7 cellular contexts compared by ENCODE assay signal in the genomic region with DNA sequence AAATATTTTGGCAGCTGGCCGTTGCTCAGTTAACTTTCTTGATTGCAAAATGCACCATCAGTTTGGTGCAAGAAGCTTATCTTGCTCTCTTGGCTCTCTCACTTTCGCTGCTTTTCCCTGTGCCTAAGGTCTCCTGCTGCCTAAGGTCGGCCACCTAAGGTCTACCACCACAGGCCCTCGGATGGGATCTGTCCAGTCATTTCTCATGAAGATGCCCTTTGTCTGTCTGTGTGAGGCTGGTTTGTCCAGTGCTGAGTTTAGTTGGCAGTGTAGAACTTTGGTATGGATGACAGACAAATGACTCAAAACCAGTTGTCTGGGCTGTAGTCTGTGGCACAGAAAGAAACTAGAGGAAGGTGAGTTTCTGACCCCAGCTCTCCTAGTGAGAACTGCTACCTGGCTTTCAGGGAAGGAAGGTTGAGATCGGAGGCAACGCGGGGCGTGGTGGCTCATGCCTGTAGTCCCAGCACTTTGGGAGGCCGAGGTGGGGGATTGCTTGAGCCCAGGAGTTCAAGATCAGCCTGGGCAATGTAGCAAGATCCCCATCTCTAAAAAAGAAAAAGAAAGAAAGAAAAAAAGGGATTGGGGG. TPM values are rescaled to one million over a fixed set of nuclear protein-coding genes. Genes with fewer than 3 reads are reported as not detected.
DNase-seq lines count a peak whose midpoint lies in the region; ATAC-seq, FAIRE-seq and TF ChIP-seq lines count a peak whose summit lies in the region.

No MANE protein-coding gene starts in this region.

- H3K9me3 ChIP-seq in HUES6 (ENCODE audit: control insufficient read depth, insufficient read depth, low read depth, low read length), result no peaks in the 10 kb centered on the region
- H3K9me3 ChIP-seq in skeletal muscle tissue (ENCODE audit: control insufficient read depth in 3 of 3, low read length in 3 of 3), result no peaks in the 10 kb centered on the region

- DNase-seq in activated CD8-positive, alpha-beta T cell treated with anti-CD3 and anti-CD28 coated beads for 36 hours, result no peak
- DNase-seq in glomerular visceral epithelial cell (ENCODE audit: extremely low spot score) (peak; percentile 49), urothelium cell line (ENCODE audit: low spot score) (no peak), NCI-H82 (lab: John Stamatoyannopoulos, UW) (no peak)

- peaks cover 31% of the 10 kb centered on the region for H3K36me3 Mint-ChIP-seq in activated CD8-positive, alpha-beta T cell treated with anti-CD3 and anti-CD28 coated beads for 36 hours (ENCODE audit: low read depth)

- peaks cover 16% of the 10 kb centered on the region for H3K36me3 ChIP-seq in HUES6 (ENCODE audit: control insufficient read depth, insufficient read depth, low read length)
- peaks cover 7 to 16% (median 9%) of the 10 kb centered on the region in 3 donors for H3K36me3 ChIP-seq in skeletal muscle tissue (ENCODE audit: control insufficient read depth in 3 of 3, insufficient read depth in 3 of 3, low read length in 3 of 3)

- H3K27me3 ChIP-seq in HUES6 (ENCODE audit: control insufficient read depth, insufficient read depth, low read length) (peaks cover 14% of the 10 kb centered on the region), skeletal muscle tissue (ENCODE audit: control insufficient read depth in 3 of 3, insufficient read depth in 3 of 3, low read length in 3 of 3) (no peaks in the 10 kb centered on the region)

- no peaks in the 10 kb centered on the region for H3K27me3 Mint-ChIP-seq in activated CD8-positive, alpha-beta T cell treated with anti-CD3 and anti-CD28 coated beads for 36 hours

- peak; percentile 12 for ATAC-seq in activated CD8-positive, alpha-beta T cell treated with anti-CD3 and anti-CD28 coated beads for 36 hours
- ATAC-seq in GM19324 (IDR thresholded peaks at IDR 0.05; ENCODE audit: low FRiP score, unreplicated experiment), result no peak

- FAIRE-seq in urothelium cell line (lab: Jason Lieb, UNC), result no peak

- peak overlapping the region; percentile 78 for H3K4me3 Mint-ChIP-seq in activated CD8-positive, alpha-beta T cell treated with anti-CD3 and anti-CD28 coated beads for 36 hours

- peak overlapping the region; percentile 63; the same call in 1 of the 2 replicates for H3K4me3 ChIP-seq in HUES6 (ENCODE audit: low read depth, low read length)
- peak overlapping the region; percentile 94 to 96 (median 95) for H3K4me3 ChIP-seq in skeletal muscle tissue (ENCODE audit: low read length in 3 of 3)

- TF ChIP-seq CTCF in activated CD8-positive, alpha-beta T cell treated with anti-CD3 and anti-CD28 coated beads for 36 hours (IDR thresholded peaks at IDR 0.05), result no peak

- intact Hi-C loops in activated CD8-positive, alpha-beta T cell treated with anti-CD3 and anti-CD28 coated beads for 36 hours (cut with micrococcal nuclease), result loop anchor here (2.0 to 5.0 kb wide), 2 partner anchors 28 to 41 kb away; no protein-coding TSS in a partner anchor

- H3K27ac ChIP-seq in HUES6 (ENCODE audit: low read depth, low read length), result no peak overlapping the region
- peak overlapping the region; percentile 93 for H3K27ac ChIP-seq in skeletal muscle tissue (ENCODE audit: low read depth, low read length)

- peaks cover 32% of the 10 kb centered on the region for H3K4me1 ChIP-seq in HUES6 (ENCODE audit: control insufficient read depth, insufficient read depth, low read length)
- H3K4me1 ChIP-seq in skeletal muscle tissue (ENCODE audit: control insufficient read depth in 3 of 3, insufficient read depth in 3 of 3, low read length in 3 of 3), result peaks cover 55 to 72% (median 59%) of the 10 kb centered on the region in 3 donors

- CTCF ChIA-PET in activated CD8-positive, alpha-beta T cell treated with anti-CD3 and anti-CD28 coated beads for 36 hours (lab: Charles Lee), result interaction anchor here (0.7 to 3.9 kb wide), 8 partner anchors 8 to 288 kb away, joined by 3 to 42 read pairs (median 4); no protein-coding TSS in a partner anchor

- H3K9ac ChIP-seq in HUES6 (ENCODE audit: low read length) (no peak overlapping the region), skeletal muscle tissue (ENCODE audit: low read depth in 1 of 3, low read length in 3 of 3) (peak overlapping the region; percentile 93 to 97 (median 94))

- H3K27ac Mint-ChIP-seq in activated CD8-positive, alpha-beta T cell treated with anti-CD3 and anti-CD28 coated beads for 36 hours, result peak overlapping the region; percentile 79

- no peaks in the 10 kb centered on the region for H3K9me3 Mint-ChIP-seq in activated CD8-positive, alpha-beta T cell treated with anti-CD3 and anti-CD28 coated beads for 36 hours

- POLR2A ChIA-PET in activated CD8-positive, alpha-beta T cell treated with anti-CD3 and anti-CD28 coated beads for 36 hours (lab: Charles Lee), result interaction anchor here (0.8 to 2.4 kb wide), 10 partner anchors 10 to 45 kb away, joined by 3 to 12 read pairs (median 4); no protein-coding TSS in a partner anchor

- peaks cover 58% of the 10 kb centered on the region for H3K4me1 Mint-ChIP-seq in activated CD8-positive, alpha-beta T cell treated with anti-CD3 and anti-CD28 coated beads for 36 hours (ENCODE audit: low read depth)

RNA-seq across cellular contexts. Expression of a gene that starts 2.6 kb away (rescaled TPM):
- 10 to 100 TPM; 26.0 to 28.7 TPM for total RNA-seq in activated CD8-positive, alpha-beta T cell treated with anti-CD3 and anti-CD28 coated beads for 36 hours
- 10.4 TPM for total RNA-seq in skeletal muscle tissue

RNA-seq across cellular contexts. Expression of a gene that starts 59.5 kb away (rescaled TPM):
- 1 to 10 TPM; 6.7 to 7.3 TPM for total RNA-seq in activated CD8-positive, alpha-beta T cell treated with anti-CD3 and anti-CD28 coated beads for 36 hours
- total RNA-seq in skeletal muscle tissue, result 9.4 TPM
